9 cellular contexts compared by ENCODE assay signal in the genomic region with DNA sequence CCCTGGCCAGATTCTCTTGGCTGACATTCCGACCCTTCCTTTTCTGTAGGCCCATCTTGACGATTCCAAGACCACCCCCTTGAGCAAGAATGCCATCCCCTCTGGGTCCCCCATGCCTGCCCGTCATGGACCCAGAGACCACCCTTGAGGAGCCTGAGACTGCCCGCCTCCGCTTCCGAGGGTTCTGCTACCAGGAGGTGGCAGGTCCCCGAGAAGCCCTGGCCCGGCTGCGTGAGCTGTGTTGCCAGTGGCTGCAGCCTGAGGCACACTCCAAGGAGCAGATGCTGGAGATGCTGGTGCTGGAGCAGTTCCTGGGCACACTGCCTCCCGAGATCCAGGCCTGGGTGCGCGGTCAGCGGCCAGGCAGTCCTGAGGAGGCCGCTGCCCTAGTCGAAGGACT. TPM values are rescaled to one million over a fixed set of nuclear protein-coding genes. Genes with fewer than 3 reads are reported as not detected.
DNase-seq lines count a peak whose midpoint lies in the region; ATAC-seq, FAIRE-seq and TF ChIP-seq lines count a peak whose summit lies in the region.
"Had no signal": no experiment of that assay in that cellular context is flagged by ENCODE, and none has a peak within 500 bp of the region (broad histone marks: within the 10 kb centered on the region; RNA-seq: fewer than 3 reads in every experiment).

No MANE protein-coding gene starts in this region.

- no peak for FAIRE-seq in RCC 7860 (lab: Jason Lieb, UNC)

- H3K36me3 Mint-ChIP-seq in activated naive CD4-positive, alpha-beta T cell treated with anti-CD3 and anti-CD28 coated beads, Interleukin-2, amount 50 U/mL, for 24 hours = peaks cover 1% of the 10 kb centered on the region

- H3K4me3 ChIP-seq in breast epithelium = peak overlapping the region in 1 of 3 donors; percentile 89
- H3K4me3 ChIP-seq in mucosa of stomach (ENCODE audit: low read length) = no peak overlapping the region
- no peak overlapping the region for H3K4me3 ChIP-seq in upper lobe of right lung
- no peak overlapping the region for H3K4me3 ChIP-seq in ovary

- no peak for TF ChIP-seq EP300 in ovary (IDR thresholded peaks at IDR 0.05)

- no peaks in the 10 kb centered on the region for H3K9me3 Mint-ChIP-seq in activated naive CD4-positive, alpha-beta T cell treated with anti-CD3 and anti-CD28 coated beads, Interleukin-2, amount 50 U/mL, for 24 hours

- no peaks in the 10 kb centered on the region for H3K9me3 ChIP-seq in breast epithelium
- H3K9me3 ChIP-seq in mucosa of stomach (ENCODE audit: control insufficient read depth, low read length) = no peaks in the 10 kb centered on the region
- H3K9me3 ChIP-seq in upper lobe of right lung = no peaks in the 10 kb centered on the region
- H3K9me3 ChIP-seq in ovary = no peaks in the 10 kb centered on the region

- H3K27ac ChIP-seq in breast epithelium (peak overlapping the region; percentile 91 to 97), upper lobe of right lung (peak overlapping the region; percentile 94), ovary (peak overlapping the region in 1 of 2 donors; percentile 91)

- no peaks in the 10 kb centered on the region for H3K36me3 ChIP-seq in breast epithelium
- H3K36me3 ChIP-seq in mucosa of stomach (ENCODE audit: control insufficient read depth, insufficient read depth, low read length) = no peaks in the 10 kb centered on the region
- peaks cover 26% of the 10 kb centered on the region for H3K36me3 ChIP-seq in upper lobe of right lung
- no peaks in the 10 kb centered on the region for H3K36me3 ChIP-seq in ovary

- H3K9ac ChIP-seq in mucosa of stomach (ENCODE audit: low read length) = peak overlapping the region; percentile 75

- H3K4me1 Mint-ChIP-seq in activated naive CD4-positive, alpha-beta T cell treated with anti-CD3 and anti-CD28 coated beads, Interleukin-2, amount 50 U/mL, for 24 hours = peaks cover 15% of the 10 kb centered on the region

- H3K4me1 ChIP-seq in breast epithelium = peaks cover 5 to 9% of the 10 kb centered on the region in 2 donors
- peaks cover 11% of the 10 kb centered on the region for H3K4me1 ChIP-seq in mucosa of stomach (ENCODE audit: control insufficient read depth, insufficient read depth, low read length)
- H3K4me1 ChIP-seq in upper lobe of right lung = peaks cover 15% of the 10 kb centered on the region
- peaks cover 6% of the 10 kb centered on the region for H3K4me1 ChIP-seq in ovary (ENCODE audit: insufficient read depth)

- H3K27me3 Mint-ChIP-seq in activated naive CD4-positive, alpha-beta T cell treated with anti-CD3 and anti-CD28 coated beads, Interleukin-2, amount 50 U/mL, for 24 hours = no peaks in the 10 kb centered on the region

- TF ChIP-seq POLR2A in breast epithelium (IDR thresholded peaks at IDR 0.05) = no peak
- no peak for TF ChIP-seq POLR2A in ovary (IDR thresholded peaks at IDR 0.05)

- intact Hi-C loops in breast epithelium (cut with DNase I; ENCODE audit: low total_unique reads) = loop anchor here (1.0 kb wide), 1 partner anchor 27 kb away; no protein-coding TSS in a partner anchor
- intact Hi-C loops in upper lobe of right lung (cut with DNase I) = no loop called here
- intact Hi-C loops in ovary (cut with DNase I) = no loop called here

- WGBS in ovary, 3 donors = 84 to 88% (median 87%) methylated on average over 15 of the region's 15 CpGs

- ATAC-seq in upper lobe of right lung = no peak

- no peak for DNase-seq in activated naive CD4-positive, alpha-beta T cell treated with Interleukin-2 at 50 U/mL for 16 hours
- DNase-seq in breast epithelium (ENCODE audit: low spot score in 2 of 2) (no peak), upper lobe of right lung (no peak), ovary (no peak), RCC 7860 (ENCODE audit: low spot score) (no peak), occipital lobe (lab: John Stamatoyannopoulos, UW) (no peak)
- DNase-seq: NCI-H2029 had no signal

- H3K27me3 ChIP-seq in breast epithelium = no peaks in the 10 kb centered on the region
- no peaks in the 10 kb centered on the region for H3K27me3 ChIP-seq in mucosa of stomach (ENCODE audit: control insufficient read depth, insufficient read depth, low read length)
- H3K27me3 ChIP-seq in upper lobe of right lung = no peaks in the 10 kb centered on the region
- no peaks in the 10 kb centered on the region for H3K27me3 ChIP-seq in ovary

- H3K4me3 Mint-ChIP-seq in activated naive CD4-positive, alpha-beta T cell treated with anti-CD3 and anti-CD28 coated beads, Interleukin-2, amount 50 U/mL, for 24 hours = peak overlapping the region; percentile 93

- peak overlapping the region; percentile 95 for H3K27ac Mint-ChIP-seq in activated naive CD4-positive, alpha-beta T cell treated with anti-CD3 and anti-CD28 coated beads, Interleukin-2, amount 50 U/mL, for 24 hours

- no peak for TF ChIP-seq CTCF in breast epithelium (IDR thresholded peaks at IDR 0.05)
- TF ChIP-seq CTCF in upper lobe of right lung (IDR thresholded peaks at IDR 0.05) = no peak
- TF ChIP-seq CTCF in ovary (IDR thresholded peaks at IDR 0.05) = no peak

RNA-seq across cellular contexts. Expression of gene ZNF446, which starts 1.0 kb away (rescaled TPM):
- total RNA-seq in breast epithelium (10 to 100 TPM; 10.2 to 23.4 (median 20.0) TPM), upper lobe of right lung (8.8 TPM), ovary (10 to 100 TPM; 16.2 to 20.9 (median 18.6) TPM), occipital lobe (7.5 TPM)
- polyA plus RNA-seq in ovary = 10 to 100 TPM in 1 of 2 donors, 1 to 10 TPM in 1; 1.9 to 24.9 TPM

RNA-seq across cellular contexts. Expression of gene ZNF324, which starts 10.2 kb away (rescaled TPM):
- 10 to 100 TPM in 2 of 3 donors, 1 to 10 TPM in 1; 9.0 to 30.9 (median 24.3) TPM for total RNA-seq in breast epithelium
- total RNA-seq in upper lobe of right lung = 11.7 TPM
- total RNA-seq in ovary = 10 to 100 TPM; 14.2 to 20.2 (median 18.6) TPM
- 1 to 10 TPM; 3.9 to 8.7 TPM for polyA plus RNA-seq in ovary
- total RNA-seq in occipital lobe = 22.9 TPM

RNA-seq across cellular contexts. Expression of gene ZNF324B, which starts 25.7 kb away (rescaled TPM):
- 1 to 10 TPM; 6.1 to 9.1 (median 7.2) TPM for total RNA-seq in breast epithelium
- 6.9 TPM for total RNA-seq in upper lobe of right lung
- 10 to 100 TPM in 1 of 7 donors, 1 to 10 TPM in 6; 4.7 to 11.4 (median 8.5) TPM for total RNA-seq in ovary
- polyA plus RNA-seq in ovary = 1 to 10 TPM; 4.2 to 4.7 TPM
- 18.2 TPM for total RNA-seq in occipital lobe

RNA-seq across cellular contexts. Expression of gene SLC27A5, which starts 34.7 kb away (rescaled TPM):
- total RNA-seq in breast epithelium (10 to 100 TPM in 2 of 3 donors, 1 to 10 TPM in 1; 4.7 to 18.0 (median 10.7) TPM), upper lobe of right lung (4.7 TPM), ovary (10 to 100 TPM in 4 of 7 donors, 1 to 10 TPM in 3; 6.5 to 14.8 (median 11.1) TPM), occipital lobe (4.1 TPM)
- 10 to 100 TPM in 1 of 2 donors, under 1 TPM in 1; 0.70 to 14.2 TPM for polyA plus RNA-seq in ovary

RNA-seq across cellular contexts. Expression of gene ZNF132, which starts 37.2 kb away (rescaled TPM):
- total RNA-seq in breast epithelium = 10 to 100 TPM in 1 of 3 donors, 1 to 10 TPM in 2; 3.5 to 13.3 (median 6.2) TPM
- 5.1 TPM for total RNA-seq in upper lobe of right lung
- 10 to 100 TPM in 2 of 7 donors, 1 to 10 TPM in 5; 6.2 to 12.5 (median 8.6) TPM for total RNA-seq in ovary
- polyA plus RNA-seq in ovary = 1 to 10 TPM; 3.3 to 5.9 TPM
- 21.7 TPM for total RNA-seq in occipital lobe
